In the genomic region with DNA sequence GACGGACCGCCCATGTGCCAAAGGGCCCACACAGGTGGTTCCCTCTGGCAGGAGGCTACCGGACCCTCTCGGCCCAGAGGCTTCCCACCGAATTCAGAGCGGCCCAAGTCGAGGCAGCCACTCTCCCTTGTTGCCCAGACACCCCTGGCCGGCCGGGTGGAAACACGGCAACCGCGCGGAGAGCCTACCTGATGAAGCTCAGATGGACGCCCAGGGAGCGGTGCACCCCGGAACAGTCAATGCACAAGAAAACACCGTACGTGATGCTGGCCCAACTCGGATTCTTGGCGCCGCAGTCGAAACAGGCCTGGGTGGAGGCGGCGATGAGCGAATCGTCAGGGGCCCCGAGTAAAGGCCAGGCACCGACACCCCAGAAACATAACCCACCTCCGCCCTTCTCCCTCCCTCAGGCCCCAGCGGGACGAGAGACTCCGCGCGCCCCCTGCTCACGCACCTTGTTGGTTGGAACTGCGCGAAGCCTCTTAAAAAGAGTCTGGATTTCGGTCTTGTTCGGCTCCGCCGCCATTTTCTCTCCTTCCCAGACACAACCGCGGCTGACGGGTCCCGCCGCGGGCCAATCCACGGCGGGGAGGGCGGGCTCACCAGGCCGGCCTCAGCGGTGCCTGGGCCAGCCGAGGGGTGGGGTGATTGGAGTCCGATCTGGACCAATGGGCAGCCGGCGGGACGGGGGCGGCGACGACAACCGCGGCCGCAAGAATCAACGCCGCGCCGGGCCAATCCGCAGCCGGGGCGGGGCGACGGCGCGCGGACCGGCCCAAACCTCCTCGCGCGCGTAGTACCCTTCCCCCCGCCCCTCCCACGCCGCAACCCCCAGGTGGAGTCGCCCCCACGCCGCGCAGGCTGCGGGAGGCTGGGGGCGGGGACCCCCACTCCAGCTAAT, we compare ENCODE assay signal across 1 cellular context.
TF ChIP-seq lines count a peak whose summit lies in the region.

A gene (minus strand): TSS at position 552 of the 901 bp plus-strand sequence. CDS start 26 bp downstream, at position 526.

TF ChIP-seq in GM12878, 131 proteins besides CTCF, POLR2A, EP300 and RAD21 (continued from another document):
- TF ChIP-seq, protein P1, sequence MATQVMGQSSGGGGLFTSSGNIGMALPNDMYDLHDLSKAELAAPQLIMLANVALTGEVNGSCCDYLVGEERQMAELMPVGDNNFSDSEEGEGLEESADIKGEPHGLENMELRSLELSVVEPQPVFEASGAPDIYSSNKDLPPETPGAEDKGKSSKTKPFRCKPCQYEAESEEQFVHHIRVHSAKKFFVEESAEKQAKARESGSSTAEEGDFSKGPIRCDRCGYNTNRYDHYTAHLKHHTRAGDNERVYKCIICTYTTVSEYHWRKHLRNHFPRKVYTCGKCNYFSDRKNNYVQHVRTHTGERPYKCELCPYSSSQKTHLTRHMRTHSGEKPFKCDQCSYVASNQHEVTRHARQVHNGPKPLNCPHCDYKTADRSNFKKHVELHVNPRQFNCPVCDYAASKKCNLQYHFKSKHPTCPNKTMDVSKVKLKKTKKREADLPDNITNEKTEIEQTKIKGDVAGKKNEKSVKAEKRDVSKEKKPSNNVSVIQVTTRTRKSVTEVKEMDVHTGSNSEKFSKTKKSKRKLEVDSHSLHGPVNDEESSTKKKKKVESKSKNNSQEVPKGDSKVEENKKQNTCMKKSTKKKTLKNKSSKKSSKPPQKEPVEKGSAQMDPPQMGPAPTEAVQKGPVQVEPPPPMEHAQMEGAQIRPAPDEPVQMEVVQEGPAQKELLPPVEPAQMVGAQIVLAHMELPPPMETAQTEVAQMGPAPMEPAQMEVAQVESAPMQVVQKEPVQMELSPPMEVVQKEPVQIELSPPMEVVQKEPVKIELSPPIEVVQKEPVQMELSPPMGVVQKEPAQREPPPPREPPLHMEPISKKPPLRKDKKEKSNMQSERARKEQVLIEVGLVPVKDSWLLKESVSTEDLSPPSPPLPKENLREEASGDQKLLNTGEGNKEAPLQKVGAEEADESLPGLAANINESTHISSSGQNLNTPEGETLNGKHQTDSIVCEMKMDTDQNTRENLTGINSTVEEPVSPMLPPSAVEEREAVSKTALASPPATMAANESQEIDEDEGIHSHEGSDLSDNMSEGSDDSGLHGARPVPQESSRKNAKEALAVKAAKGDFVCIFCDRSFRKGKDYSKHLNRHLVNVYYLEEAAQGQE (IDR thresholded peaks at IDR 0.05; ENCODE audit: low read depth, low read length) = 0 out of 2 replicates have a peak, but pooled peaks have one; percentile 9
- TF ChIP-seq STAT3 (IDR thresholded peaks at IDR 0.05; ENCODE audit: low read depth, low read length) = no peak
- peak; percentile 24 for TF ChIP-seq SIX5 (IDR thresholded peaks at IDR 0.05; ENCODE audit: low read depth, low read length, severe bottlenecking)
- TF ChIP-seq ZZZ3 (IDR thresholded peaks at IDR 0.05; ENCODE audit: control insufficient read depth, insufficient read length, low read depth) = no peak
- TF ChIP-seq ZNF207 (IDR thresholded peaks at IDR 0.05; ENCODE audit: borderline replicate concordance) = no peak
- no peak for TF ChIP-seq ZBED1 (IDR thresholded peaks at IDR 0.05; ENCODE audit: borderline replicate concordance)
- peak; percentile 58; the same call in 1 of the 2 replicates for TF ChIP-seq MXI1 (IDR thresholded peaks at IDR 0.05; ENCODE audit: low read depth, low read length)
- peak; percentile 65 for TF ChIP-seq POLR2AphosphoS5 (IDR thresholded peaks at IDR 0.05; ENCODE audit: low read length)
- no peak for TF ChIP-seq NFYA (IDR thresholded peaks at IDR 0.05; ENCODE audit: borderline replicate concordance, low read depth, low read length)
- TF ChIP-seq, protein P2, sequence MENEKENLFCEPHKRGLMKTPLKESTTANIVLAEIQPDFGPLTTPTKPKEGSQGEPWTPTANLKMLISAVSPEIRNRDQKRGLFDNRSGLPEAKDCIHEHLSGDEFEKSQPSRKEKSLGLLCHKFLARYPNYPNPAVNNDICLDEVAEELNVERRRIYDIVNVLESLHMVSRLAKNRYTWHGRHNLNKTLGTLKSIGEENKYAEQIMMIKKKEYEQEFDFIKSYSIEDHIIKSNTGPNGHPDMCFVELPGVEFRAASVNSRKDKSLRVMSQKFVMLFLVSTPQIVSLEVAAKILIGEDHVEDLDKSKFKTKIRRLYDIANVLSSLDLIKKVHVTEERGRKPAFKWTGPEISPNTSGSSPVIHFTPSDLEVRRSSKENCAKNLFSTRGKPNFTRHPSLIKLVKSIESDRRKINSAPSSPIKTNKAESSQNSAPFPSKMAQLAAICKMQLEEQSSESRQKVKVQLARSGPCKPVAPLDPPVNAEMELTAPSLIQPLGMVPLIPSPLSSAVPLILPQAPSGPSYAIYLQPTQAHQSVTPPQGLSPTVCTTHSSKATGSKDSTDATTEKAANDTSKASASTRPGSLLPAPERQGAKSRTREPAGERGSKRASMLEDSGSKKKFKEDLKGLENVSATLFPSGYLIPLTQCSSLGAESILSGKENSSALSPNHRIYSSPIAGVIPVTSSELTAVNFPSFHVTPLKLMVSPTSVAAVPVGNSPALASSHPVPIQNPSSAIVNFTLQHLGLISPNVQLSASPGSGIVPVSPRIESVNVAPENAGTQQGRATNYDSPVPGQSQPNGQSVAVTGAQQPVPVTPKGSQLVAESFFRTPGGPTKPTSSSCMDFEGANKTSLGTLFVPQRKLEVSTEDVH (IDR thresholded peaks at IDR 0.05; ENCODE audit: low read depth, partially characterized antibody) = no peak
- TF ChIP-seq SUPT20H (IDR thresholded peaks at IDR 0.05; ENCODE audit: borderline replicate concordance, control insufficient read depth, low read depth, low read length) = no peak
- TF ChIP-seq CBX3 (IDR thresholded peaks at IDR 0.05; ENCODE audit: borderline replicate concordance, low read depth) = no peak
- TF ChIP-seq SUZ12 (IDR thresholded peaks at IDR 0.05; ENCODE audit: unreplicated experiment) = no peak
- no peak for TF ChIP-seq TCF7 (IDR thresholded peaks at IDR 0.05; ENCODE audit: borderline replicate concordance)
- peak; percentile 75; the same call in 1 of the 2 replicates for TF ChIP-seq CREB1 (IDR thresholded peaks at IDR 0.05; ENCODE audit: low read depth)
- no peak for TF ChIP-seq MYB (IDR thresholded peaks at IDR 0.05; ENCODE audit: borderline replicate concordance, low read depth, low read length)
- no peak for TF ChIP-seq MEF2A (IDR thresholded peaks at IDR 0.05; ENCODE audit: insufficient read depth, low read depth, low read length)
- TF ChIP-seq ZNF217 (IDR thresholded peaks at IDR 0.05) = no peak
- peak; percentile 87 for TF ChIP-seq TAF1 (IDR thresholded peaks at IDR 0.05; ENCODE audit: borderline replicate concordance, low read depth, low read length)
- no peak for TF ChIP-seq PML (IDR thresholded peaks at IDR 0.05; ENCODE audit: low read length)
- no peak for TF ChIP-seq ASH2L (IDR thresholded peaks at IDR 0.05; ENCODE audit: borderline replicate concordance, low read depth)
